ENCODE assay signal across 1 cellular context in genomic region chr7:1520574-1521234, GRCh38.
TF ChIP-seq lines count a peak whose summit lies in the region.

No MANE protein-coding gene starts in this region.

TF ChIP-seq in K562, 482 proteins besides CTCF, POLR2A, EP300 and RAD21 (continued from another document):
- TF ChIP-seq, protein P1, sequence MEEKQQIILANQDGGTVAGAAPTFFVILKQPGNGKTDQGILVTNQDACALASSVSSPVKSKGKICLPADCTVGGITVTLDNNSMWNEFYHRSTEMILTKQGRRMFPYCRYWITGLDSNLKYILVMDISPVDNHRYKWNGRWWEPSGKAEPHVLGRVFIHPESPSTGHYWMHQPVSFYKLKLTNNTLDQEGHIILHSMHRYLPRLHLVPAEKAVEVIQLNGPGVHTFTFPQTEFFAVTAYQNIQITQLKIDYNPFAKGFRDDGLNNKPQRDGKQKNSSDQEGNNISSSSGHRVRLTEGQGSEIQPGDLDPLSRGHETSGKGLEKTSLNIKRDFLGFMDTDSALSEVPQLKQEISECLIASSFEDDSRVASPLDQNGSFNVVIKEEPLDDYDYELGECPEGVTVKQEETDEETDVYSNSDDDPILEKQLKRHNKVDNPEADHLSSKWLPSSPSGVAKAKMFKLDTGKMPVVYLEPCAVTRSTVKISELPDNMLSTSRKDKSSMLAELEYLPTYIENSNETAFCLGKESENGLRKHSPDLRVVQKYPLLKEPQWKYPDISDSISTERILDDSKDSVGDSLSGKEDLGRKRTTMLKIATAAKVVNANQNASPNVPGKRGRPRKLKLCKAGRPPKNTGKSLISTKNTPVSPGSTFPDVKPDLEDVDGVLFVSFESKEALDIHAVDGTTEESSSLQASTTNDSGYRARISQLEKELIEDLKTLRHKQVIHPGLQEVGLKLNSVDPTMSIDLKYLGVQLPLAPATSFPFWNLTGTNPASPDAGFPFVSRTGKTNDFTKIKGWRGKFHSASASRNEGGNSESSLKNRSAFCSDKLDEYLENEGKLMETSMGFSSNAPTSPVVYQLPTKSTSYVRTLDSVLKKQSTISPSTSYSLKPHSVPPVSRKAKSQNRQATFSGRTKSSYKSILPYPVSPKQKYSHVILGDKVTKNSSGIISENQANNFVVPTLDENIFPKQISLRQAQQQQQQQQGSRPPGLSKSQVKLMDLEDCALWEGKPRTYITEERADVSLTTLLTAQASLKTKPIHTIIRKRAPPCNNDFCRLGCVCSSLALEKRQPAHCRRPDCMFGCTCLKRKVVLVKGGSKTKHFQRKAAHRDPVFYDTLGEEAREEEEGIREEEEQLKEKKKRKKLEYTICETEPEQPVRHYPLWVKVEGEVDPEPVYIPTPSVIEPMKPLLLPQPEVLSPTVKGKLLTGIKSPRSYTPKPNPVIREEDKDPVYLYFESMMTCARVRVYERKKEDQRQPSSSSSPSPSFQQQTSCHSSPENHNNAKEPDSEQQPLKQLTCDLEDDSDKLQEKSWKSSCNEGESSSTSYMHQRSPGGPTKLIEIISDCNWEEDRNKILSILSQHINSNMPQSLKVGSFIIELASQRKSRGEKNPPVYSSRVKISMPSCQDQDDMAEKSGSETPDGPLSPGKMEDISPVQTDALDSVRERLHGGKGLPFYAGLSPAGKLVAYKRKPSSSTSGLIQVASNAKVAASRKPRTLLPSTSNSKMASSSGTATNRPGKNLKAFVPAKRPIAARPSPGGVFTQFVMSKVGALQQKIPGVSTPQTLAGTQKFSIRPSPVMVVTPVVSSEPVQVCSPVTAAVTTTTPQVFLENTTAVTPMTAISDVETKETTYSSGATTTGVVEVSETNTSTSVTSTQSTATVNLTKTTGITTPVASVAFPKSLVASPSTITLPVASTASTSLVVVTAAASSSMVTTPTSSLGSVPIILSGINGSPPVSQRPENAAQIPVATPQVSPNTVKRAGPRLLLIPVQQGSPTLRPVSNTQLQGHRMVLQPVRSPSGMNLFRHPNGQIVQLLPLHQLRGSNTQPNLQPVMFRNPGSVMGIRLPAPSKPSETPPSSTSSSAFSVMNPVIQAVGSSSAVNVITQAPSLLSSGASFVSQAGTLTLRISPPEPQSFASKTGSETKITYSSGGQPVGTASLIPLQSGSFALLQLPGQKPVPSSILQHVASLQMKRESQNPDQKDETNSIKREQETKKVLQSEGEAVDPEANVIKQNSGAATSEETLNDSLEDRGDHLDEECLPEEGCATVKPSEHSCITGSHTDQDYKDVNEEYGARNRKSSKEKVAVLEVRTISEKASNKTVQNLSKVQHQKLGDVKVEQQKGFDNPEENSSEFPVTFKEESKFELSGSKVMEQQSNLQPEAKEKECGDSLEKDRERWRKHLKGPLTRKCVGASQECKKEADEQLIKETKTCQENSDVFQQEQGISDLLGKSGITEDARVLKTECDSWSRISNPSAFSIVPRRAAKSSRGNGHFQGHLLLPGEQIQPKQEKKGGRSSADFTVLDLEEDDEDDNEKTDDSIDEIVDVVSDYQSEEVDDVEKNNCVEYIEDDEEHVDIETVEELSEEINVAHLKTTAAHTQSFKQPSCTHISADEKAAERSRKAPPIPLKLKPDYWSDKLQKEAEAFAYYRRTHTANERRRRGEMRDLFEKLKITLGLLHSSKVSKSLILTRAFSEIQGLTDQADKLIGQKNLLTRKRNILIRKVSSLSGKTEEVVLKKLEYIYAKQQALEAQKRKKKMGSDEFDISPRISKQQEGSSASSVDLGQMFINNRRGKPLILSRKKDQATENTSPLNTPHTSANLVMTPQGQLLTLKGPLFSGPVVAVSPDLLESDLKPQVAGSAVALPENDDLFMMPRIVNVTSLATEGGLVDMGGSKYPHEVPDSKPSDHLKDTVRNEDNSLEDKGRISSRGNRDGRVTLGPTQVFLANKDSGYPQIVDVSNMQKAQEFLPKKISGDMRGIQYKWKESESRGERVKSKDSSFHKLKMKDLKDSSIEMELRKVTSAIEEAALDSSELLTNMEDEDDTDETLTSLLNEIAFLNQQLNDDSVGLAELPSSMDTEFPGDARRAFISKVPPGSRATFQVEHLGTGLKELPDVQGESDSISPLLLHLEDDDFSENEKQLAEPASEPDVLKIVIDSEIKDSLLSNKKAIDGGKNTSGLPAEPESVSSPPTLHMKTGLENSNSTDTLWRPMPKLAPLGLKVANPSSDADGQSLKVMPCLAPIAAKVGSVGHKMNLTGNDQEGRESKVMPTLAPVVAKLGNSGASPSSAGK (IDR thresholded peaks at IDR 0.05), result no peak
- TF ChIP-seq SIRT6 (IDR thresholded peaks at IDR 0.05; ENCODE audit: low read depth, low read length) (no peak), MAFK (IDR thresholded peaks at IDR 0.05; ENCODE audit: low read length) (no peak), WHSC1 (IDR thresholded peaks at IDR 0.05; ENCODE audit: low read length) (no peak), FOXK2 (conservative IDR thresholded peaks at IDR 0.05 in 1 of 2, IDR thresholded peaks at IDR 0.05 in 1 of 2; ENCODE audit: low read depth in 2 of 2) (no peak), KLF16 (IDR thresholded peaks at IDR 0.05) (no peak), HBP1 (CRISPR knock-in tag; IDR thresholded peaks at IDR 0.05) (no peak), RBM34 (IDR thresholded peaks at IDR 0.05; ENCODE audit: borderline replicate concordance, insufficient read depth, low read length) (no peak), ZC3H8 (IDR thresholded peaks at IDR 0.05) (no peak), CREM (IDR thresholded peaks at IDR 0.05; ENCODE audit: low read depth) (peak; percentile 59), JUND (IDR thresholded peaks at IDR 0.05; ENCODE audit: borderline replicate concordance, low read depth, low read length) (peak; percentile 76; the same call in 1 of the 2 replicates), JUND (tag; IDR thresholded peaks at IDR 0.05; ENCODE audit: borderline replicate concordance, low read depth, low read length) (peak; percentile 37; the same call in 1 of the 3 replicates), ZNF134 (CRISPR knock-in tag; conservative IDR thresholded peaks at IDR 0.05) (no peak), E2F1 (CRISPR knock-in tag; IDR thresholded peaks at IDR 0.05) (no peak), GABPA (tag; conservative IDR thresholded peaks at IDR 0.05; ENCODE audit: low read depth) (no peak), PML (IDR thresholded peaks at IDR 0.05; ENCODE audit: low read length) (no peak), ZEB2 (IDR thresholded peaks at IDR 0.05) (no peak), FOXJ2 (tag; IDR thresholded peaks at IDR 0.05) (no peak), CUX1 (CRISPR knock-in tag; IDR thresholded peaks at IDR 0.05) (no peak), ZKSCAN3 (CRISPR knock-in tag; IDR thresholded peaks at IDR 0.05) (no peak), SRF (CRISPR knock-in tag; IDR thresholded peaks at IDR 0.05) (peak in 1 of 2 experiments; percentile 69; a peak in 1 of 4 replicates), PURB (CRISPR knock-in tag; IDR thresholded peaks at IDR 0.05; ENCODE audit: low read depth) (no peak), ZC3H11A (IDR thresholded peaks at IDR 0.05; ENCODE audit: low read depth, low read length) (no peak), ARID1B (IDR thresholded peaks at IDR 0.05) (peak; percentile 30; the same call in 1 of the 2 replicates), CC2D1A (IDR thresholded peaks at IDR 0.05) (no peak), BCL6 (CRISPR knock-in tag; IDR thresholded peaks at IDR 0.05) (no peak), MYNN (IDR thresholded peaks at IDR 0.05) (no peak), MYNN (CRISPR knock-in tag; IDR thresholded peaks at IDR 0.05) (no peak), U2AF2 (optimal IDR thresholded peaks at IDR 0.05; ENCODE audit: low read depth, low read length) (no peak), ZNF551 (CRISPR knock-in tag; IDR thresholded peaks at IDR 0.05) (no peak), MCM3 (IDR thresholded peaks at IDR 0.05) (no peak), NELFE (IDR thresholded peaks at IDR 0.05; ENCODE audit: insufficient read depth, insufficient read length) (no peak), ZNF146 (CRISPR knock-in tag; IDR thresholded peaks at IDR 0.05; ENCODE audit: unreplicated experiment) (no peak), EGR1 (conservative IDR thresholded peaks at IDR 0.05) (no peak)
- TF ChIP-seq, protein P2, sequence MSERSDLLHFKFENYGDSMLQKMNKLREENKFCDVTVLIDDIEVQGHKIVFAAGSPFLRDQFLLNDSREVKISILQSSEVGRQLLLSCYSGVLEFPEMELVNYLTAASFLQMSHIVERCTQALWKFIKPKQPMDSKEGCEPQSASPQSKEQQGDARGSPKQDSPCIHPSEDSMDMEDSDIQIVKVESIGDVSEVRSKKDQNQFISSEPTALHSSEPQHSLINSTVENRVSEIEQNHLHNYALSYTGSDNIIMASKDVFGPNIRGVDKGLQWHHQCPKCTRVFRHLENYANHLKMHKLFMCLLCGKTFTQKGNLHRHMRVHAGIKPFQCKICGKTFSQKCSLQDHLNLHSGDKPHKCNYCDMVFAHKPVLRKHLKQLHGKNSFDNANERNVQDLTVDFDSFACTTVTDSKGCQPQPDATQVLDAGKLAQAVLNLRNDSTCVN (CRISPR knock-in tag; IDR thresholded peaks at IDR 0.05), result no peak
